In genomic region chr1:160093624-160094290, GRCh38 we compare ENCODE assay signal across 19 cellular contexts. TPM values are rescaled to one million over a fixed set of nuclear protein-coding genes. Genes with fewer than 3 reads are reported as not detected.
"Had no signal": no experiment of that assay in that cellular context is flagged by ENCODE, and none has a peak within 500 bp of the region (broad histone marks: within the 10 kb centered on the region; RNA-seq: fewer than 3 reads in every experiment).

No MANE protein-coding gene starts in this region.

- H3K4me3 ChIP-seq: left lung, tibial nerve had no signal

- H3K4me3 Mint-ChIP-seq: immature natural killer cell; memory B cell; nephron progenitor cell; T-helper 2 cell treated with Interferon-gamma antibody and Interleukin-4, amounts not matched to agents 5 μg/mL and 100 μg/mL, for 36 hours had no signal

- H3K27me3 Mint-ChIP-seq: memory B cell had no signal

- H3K9me3 ChIP-seq: left lung, tibial nerve had no signal

- H3K27ac Mint-ChIP-seq: immature natural killer cell, memory B cell, nephron progenitor cell had no signal

- DNase-seq: activated CD4-positive, alpha-beta T cell treated with anti-CD3 and anti-CD28 coated beads, Interleukin-2, amount 50 U/mL, for 48 hours; activated CD4-positive, CD25-positive, alpha-beta regulatory T cell treated with anti-CD3 and anti-CD28 coated beads, Interleukin-2, amount 50 U/mL, for 72 hours; activated gamma-delta T cell treated with Interleukin-2 at 50 U/mL for 16 hours; activated T-cell treated with anti-CD3 and anti-CD28 coated beads, Interleukin-2, amount 50 U/mL, for 48 hours; dermis blood vessel endothelial cell; immature natural killer cell; left lung; nephron progenitor cell; SIG-M5; stimulated activated CD4-positive, alpha-beta T cell treated with anti-CD3 and anti-CD28 coated beads, Interleukin-4, amount 100 ng/mL, for 1 hour; SW 1271 had no signal

- ATAC-seq: esophagus mucosa, left lung had no signal

- H3K27ac ChIP-seq: left lung had no signal

- H3K27me3 ChIP-seq: left lung, tibial nerve had no signal

- H3K9me3 Mint-ChIP-seq: immature natural killer cell; memory B cell; nephron progenitor cell; T-helper 2 cell treated with Interferon-gamma antibody and Interleukin-4, amounts not matched to agents 5 μg/mL and 100 μg/mL, for 36 hours had no signal

RNA-seq across cellular contexts. Expression of gene KCNJ9, which starts 12.4 kb away (rescaled TPM):
- total RNA-seq: cardiac septum, dermis blood vessel endothelial cell, esophagus mucosa, fibroblast of villous mesenchyme, left lung, osteocyte, pulmonary artery endothelial cell had no signal

RNA-seq across cellular contexts. Expression of gene ATP1A2, which starts 21.8 kb away (rescaled TPM):
- total RNA-seq: dermis blood vessel endothelial cell, fibroblast of villous mesenchyme, pulmonary artery endothelial cell had no signal

RNA-seq across cellular contexts. Expression of gene KCNJ10, which starts 23.8 kb away (rescaled TPM):
- total RNA-seq: dermis blood vessel endothelial cell, esophagus mucosa, fibroblast of villous mesenchyme, osteocyte, pulmonary artery endothelial cell had no signal

RNA-seq across cellular contexts. Expression of gene ATP1A4, which starts 57.6 kb away (rescaled TPM):
- total RNA-seq: dermis blood vessel endothelial cell, esophagus mucosa, fibroblast of villous mesenchyme, left lung, osteocyte, pulmonary artery endothelial cell had no signal
